ENCODE assay signal across 13 cellular contexts in the genomic region with DNA sequence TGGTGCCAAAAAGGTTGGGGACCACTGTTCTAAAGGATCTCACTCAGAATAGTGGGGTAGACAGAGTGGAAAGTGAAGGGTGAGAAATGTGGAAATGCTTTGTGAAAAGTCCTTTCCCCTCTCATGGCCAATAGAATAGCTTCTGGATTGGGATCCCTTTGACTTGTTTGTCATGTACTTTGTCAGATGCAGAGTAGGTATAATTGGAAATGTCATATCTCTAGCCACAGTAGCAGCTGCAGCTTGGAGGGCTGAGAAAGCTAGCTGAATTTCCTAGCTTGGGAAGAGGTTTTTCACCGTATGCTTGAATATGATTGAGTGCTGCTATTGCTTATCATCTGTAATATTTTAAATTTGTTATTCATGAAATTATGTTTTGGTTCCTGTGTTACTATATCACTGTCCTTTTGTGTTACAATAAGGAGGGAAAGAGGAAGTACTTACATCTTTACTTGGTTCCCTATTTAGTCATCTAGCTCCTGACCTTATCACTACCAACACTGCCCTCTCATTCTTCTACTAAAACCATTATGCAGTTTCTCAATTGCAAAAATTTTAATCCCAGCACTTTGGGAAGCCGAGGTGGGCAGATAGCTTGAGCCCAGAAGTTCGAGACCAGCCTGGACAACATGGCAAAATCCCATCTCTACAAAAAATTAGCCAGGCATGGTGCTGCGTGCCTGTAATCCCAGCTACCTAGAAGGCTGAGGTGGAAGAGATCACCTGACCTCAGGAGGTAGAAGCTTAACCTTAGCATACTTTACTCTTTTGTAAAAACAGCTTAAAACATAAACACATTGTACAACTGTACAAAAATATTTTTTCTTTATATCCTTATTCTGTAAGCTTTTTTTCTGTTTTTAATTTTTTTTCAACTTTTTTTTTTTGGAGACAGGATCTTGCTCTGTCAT. TPM values are rescaled to one million over a fixed set of nuclear protein-coding genes. Genes with fewer than 3 reads are reported as not detected.
DNase-seq lines count a peak whose midpoint lies in the region; ATAC-seq and TF ChIP-seq lines count a peak whose summit lies in the region.
"Had no signal": no experiment of that assay in that cellular context is flagged by ENCODE, and none has a peak within 500 bp of the region (broad histone marks: within the 10 kb centered on the region; RNA-seq: fewer than 3 reads in every experiment).

No MANE protein-coding gene starts in this region.

- no peak overlapping the region for H3K4me3 ChIP-seq in neural progenitor cell
- H3K4me3 ChIP-seq in WERI-Rb-1 (ENCODE audit: low read depth, low read length), result no peak overlapping the region

- POLR2A ChIA-PET in activated CD4-positive, alpha-beta T cell treated with anti-CD3 and anti-CD28 coated beads for 36 hours (lab: Charles Lee), result no interaction called here
- POLR2A ChIA-PET in activated CD4-positive, alpha-beta T cell treated with anti-CD3 and anti-CD28 coated beads, Interleukin-2, amount 10 ng/mL, durations not matched to agents 7 days and 5 days (lab: Charles Lee), result no interaction called here

- H3K4me3 Mint-ChIP-seq in activated CD4-positive, alpha-beta T cell treated with anti-CD3 and anti-CD28 coated beads for 36 hours, result no peak overlapping the region
- no peak overlapping the region for H3K4me3 Mint-ChIP-seq in activated CD4-positive, alpha-beta T cell treated with anti-CD3 and anti-CD28 coated beads, Interleukin-2, amount 10 ng/mL, durations not matched to agents 7 days and 5 days
- no peak overlapping the region for H3K4me3 Mint-ChIP-seq in neural progenitor cell
- H3K4me3 Mint-ChIP-seq: neural crest cell had no signal

- no peak overlapping the region for H3K9ac ChIP-seq in neural progenitor cell

- H3K36me3 Mint-ChIP-seq in activated CD4-positive, alpha-beta T cell treated with anti-CD3 and anti-CD28 coated beads for 36 hours (ENCODE audit: low read depth), result peaks cover 36% of the 10 kb centered on the region
- H3K36me3 Mint-ChIP-seq in activated CD4-positive, alpha-beta T cell treated with anti-CD3 and anti-CD28 coated beads, Interleukin-2, amount 10 ng/mL, durations not matched to agents 7 days and 5 days (ENCODE audit: low read depth), result peaks cover 42% of the 10 kb centered on the region
- H3K36me3 Mint-ChIP-seq in neural progenitor cell, result peaks cover 38% of the 10 kb centered on the region

- H3K9me3 ChIP-seq in neural progenitor cell (ENCODE audit: low read depth) (no peaks in the 10 kb centered on the region), WERI-Rb-1 (ENCODE audit: severe bottlenecking) (no peaks in the 10 kb centered on the region)

- no peaks in the 10 kb centered on the region for H3K27me3 Mint-ChIP-seq in activated CD4-positive, alpha-beta T cell treated with anti-CD3 and anti-CD28 coated beads for 36 hours
- H3K27me3 Mint-ChIP-seq in activated CD4-positive, alpha-beta T cell treated with anti-CD3 and anti-CD28 coated beads, Interleukin-2, amount 10 ng/mL, durations not matched to agents 7 days and 5 days, result no peaks in the 10 kb centered on the region
- peaks cover 3% of the 10 kb centered on the region for H3K27me3 Mint-ChIP-seq in neural progenitor cell (ENCODE audit: insufficient read depth, low read depth)

- TF ChIP-seq CTCF in neural progenitor cell (IDR thresholded peaks at IDR 0.05) (no peak), WERI-Rb-1 (IDR thresholded peaks at IDR 0.05; ENCODE audit: low read depth, low read length) (no peak)

- H3K36me3 ChIP-seq in neural progenitor cell (peaks cover 45% of the 10 kb centered on the region), WERI-Rb-1 (peaks cover 74% of the 10 kb centered on the region)

- no peaks in the 10 kb centered on the region for H4K20me1 ChIP-seq in neural progenitor cell (ENCODE audit: low read depth)

- H3K9me3 Mint-ChIP-seq in activated CD4-positive, alpha-beta T cell treated with anti-CD3 and anti-CD28 coated beads for 36 hours (ENCODE audit: low read depth), result no peaks in the 10 kb centered on the region
- H3K9me3 Mint-ChIP-seq in activated CD4-positive, alpha-beta T cell treated with anti-CD3 and anti-CD28 coated beads, Interleukin-2, amount 10 ng/mL, durations not matched to agents 7 days and 5 days, result peaks cover 4% of the 10 kb centered on the region
- H3K9me3 Mint-ChIP-seq in neural progenitor cell, result no peaks in the 10 kb centered on the region
- H3K9me3 Mint-ChIP-seq: neural crest cell had no signal

- no peaks in the 10 kb centered on the region for H3F3A ChIP-seq in neural progenitor cell (ENCODE audit: low read depth)

- no peaks in the 10 kb centered on the region for H3K4me1 ChIP-seq in neural progenitor cell

- H2AFZ ChIP-seq in neural progenitor cell (replicated peaks), result no peak overlapping the region

- H3K27ac Mint-ChIP-seq in activated CD4-positive, alpha-beta T cell treated with anti-CD3 and anti-CD28 coated beads for 36 hours, result peak overlapping the region; percentile 14
- no peak overlapping the region for H3K27ac Mint-ChIP-seq in activated CD4-positive, alpha-beta T cell treated with anti-CD3 and anti-CD28 coated beads, Interleukin-2, amount 10 ng/mL, durations not matched to agents 7 days and 5 days
- peak overlapping the region; percentile 69 for H3K27ac Mint-ChIP-seq in neural progenitor cell

- intact Hi-C loops in activated CD4-positive, alpha-beta T cell treated with anti-CD3 and anti-CD28 coated beads for 36 hours (cut with DNase I, micrococcal nuclease), result no loop called here

- H3K79me2 ChIP-seq in neural progenitor cell (ENCODE audit: low read depth), result peaks cover 1% of the 10 kb centered on the region

- no peak overlapping the region for H3K4me2 ChIP-seq in neural progenitor cell

- CTCF ChIA-PET in activated CD4-positive, alpha-beta T cell treated with anti-CD3 and anti-CD28 coated beads for 36 hours (lab: Charles Lee), result interaction anchor here (2.3 kb wide), 1 partner anchor 13 kb away, joined by 8 read pairs; the partner anchor contains the start of gene SLC30A5
- CTCF ChIA-PET in activated CD4-positive, alpha-beta T cell treated with anti-CD3 and anti-CD28 coated beads, Interleukin-2, amount 10 ng/mL, durations not matched to agents 7 days and 5 days (lab: Charles Lee), result interaction anchor here (1.1 to 1.5 kb wide), 2 partner anchors 13 to 228 kb away, joined by 3 to 8 read pairs; partner anchors contain the start of gene SLC30A5

- H3K27ac ChIP-seq in neural progenitor cell (no peak overlapping the region), WERI-Rb-1 (no peak overlapping the region)

- no peak for ATAC-seq in activated CD4-positive, alpha-beta T cell treated with anti-CD3 and anti-CD28 coated beads for 36 hours
- ATAC-seq in HG02973 (IDR thresholded peaks at IDR 0.05; ENCODE audit: unreplicated experiment), result peak; percentile 92
- ATAC-seq: activated CD4-positive, CD25-positive, alpha-beta regulatory T cell treated with anti-CD3 and anti-CD28 coated beads, Interleukin-2, amount 50 U/mL, for 24 hours had no signal

- no peaks in the 10 kb centered on the region for H3K27me3 ChIP-seq in neural progenitor cell
- H3K27me3 ChIP-seq in WERI-Rb-1 (ENCODE audit: insufficient read depth, low read depth, severe bottlenecking), result no peaks in the 10 kb centered on the region

- DNase-seq in activated CD4-positive, alpha-beta T cell treated with anti-CD3 and anti-CD28 coated beads for 36 hours, result no peak
- DNase-seq in activated CD4-positive, alpha-beta T cell treated with anti-CD3 and anti-CD28 coated beads, Interleukin-2, amount 10 ng/mL, durations not matched to agents 7 days and 5 days, result no peak
- DNase-seq in NOMO-1 treated with DMSO at 0.1 percent for 48 hours (lab: John Stamatoyannopoulos, UW; ENCODE audit: unreplicated experiment), result peak; percentile 96
- no peak for DNase-seq in neural progenitor cell (ENCODE audit: low spot score)
- DNase-seq in WERI-Rb-1, result no peak
- no peak for DNase-seq in GM03348 (ENCODE audit: low spot score)
- no peak for DNase-seq in NCI-H2227 (lab: John Stamatoyannopoulos, UW; ENCODE audit: unreplicated experiment)
- DNase-seq: 8988T, foreskin melanocyte, NCI-H69 had no signal

- no peaks in the 10 kb centered on the region for H3K4me1 Mint-ChIP-seq in activated CD4-positive, alpha-beta T cell treated with anti-CD3 and anti-CD28 coated beads for 36 hours
- H3K4me1 Mint-ChIP-seq in activated CD4-positive, alpha-beta T cell treated with anti-CD3 and anti-CD28 coated beads, Interleukin-2, amount 10 ng/mL, durations not matched to agents 7 days and 5 days, result no peaks in the 10 kb centered on the region
- no peaks in the 10 kb centered on the region for H3K4me1 Mint-ChIP-seq in neural progenitor cell
- H3K4me1 Mint-ChIP-seq: neural crest cell had no signal

RNA-seq across cellular contexts. Expression of gene SLC30A5, which starts 12.4 kb away (rescaled TPM):
- 10 to 100 TPM; 44.1 to 45.1 TPM for total RNA-seq in activated CD4-positive, alpha-beta T cell treated with anti-CD3 and anti-CD28 coated beads for 36 hours
- total RNA-seq in activated CD4-positive, alpha-beta T cell treated with anti-CD3 and anti-CD28 coated beads, Interleukin-2, amount 10 ng/mL, durations not matched to agents 7 days and 5 days, result 10 to 100 TPM; 40.2 to 50.5 TPM
- 32.4 and 45.6 TPM in 2 replicates for total RNA-seq in neural progenitor cell (ENCODE audit: low replicate concordance)
